ENCODE assay signal across 1 cellular context in genomic region chr5:68757813-68758212, GRCh38.
TF ChIP-seq lines count a peak whose summit lies in the region.

No MANE protein-coding gene starts in this region.

TF ChIP-seq in SK-N-SH treated with all-trans-retinoic acid at 6 μM for 48 hours, 23 proteins besides CTCF, POLR2A, EP300 and RAD21 (continued from another document):
- TF ChIP-seq, protein P1, sequence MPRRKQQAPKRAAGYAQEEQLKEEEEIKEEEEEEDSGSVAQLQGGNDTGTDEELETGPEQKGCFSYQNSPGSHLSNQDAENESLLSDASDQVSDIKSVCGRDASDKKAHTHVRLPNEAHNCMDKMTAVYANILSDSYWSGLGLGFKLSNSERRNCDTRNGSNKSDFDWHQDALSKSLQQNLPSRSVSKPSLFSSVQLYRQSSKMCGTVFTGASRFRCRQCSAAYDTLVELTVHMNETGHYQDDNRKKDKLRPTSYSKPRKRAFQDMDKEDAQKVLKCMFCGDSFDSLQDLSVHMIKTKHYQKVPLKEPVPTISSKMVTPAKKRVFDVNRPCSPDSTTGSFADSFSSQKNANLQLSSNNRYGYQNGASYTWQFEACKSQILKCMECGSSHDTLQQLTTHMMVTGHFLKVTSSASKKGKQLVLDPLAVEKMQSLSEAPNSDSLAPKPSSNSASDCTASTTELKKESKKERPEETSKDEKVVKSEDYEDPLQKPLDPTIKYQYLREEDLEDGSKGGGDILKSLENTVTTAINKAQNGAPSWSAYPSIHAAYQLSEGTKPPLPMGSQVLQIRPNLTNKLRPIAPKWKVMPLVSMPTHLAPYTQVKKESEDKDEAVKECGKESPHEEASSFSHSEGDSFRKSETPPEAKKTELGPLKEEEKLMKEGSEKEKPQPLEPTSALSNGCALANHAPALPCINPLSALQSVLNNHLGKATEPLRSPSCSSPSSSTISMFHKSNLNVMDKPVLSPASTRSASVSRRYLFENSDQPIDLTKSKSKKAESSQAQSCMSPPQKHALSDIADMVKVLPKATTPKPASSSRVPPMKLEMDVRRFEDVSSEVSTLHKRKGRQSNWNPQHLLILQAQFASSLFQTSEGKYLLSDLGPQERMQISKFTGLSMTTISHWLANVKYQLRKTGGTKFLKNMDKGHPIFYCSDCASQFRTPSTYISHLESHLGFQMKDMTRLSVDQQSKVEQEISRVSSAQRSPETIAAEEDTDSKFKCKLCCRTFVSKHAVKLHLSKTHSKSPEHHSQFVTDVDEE (CRISPR knock-in tag; IDR thresholded peaks at IDR 0.05): no peak
- TF ChIP-seq PATZ1 (CRISPR knock-in tag; IDR thresholded peaks at IDR 0.05; ENCODE audit: borderline replicate concordance): no peak
